28 cellular contexts compared by ENCODE assay signal in the genomic region with DNA sequence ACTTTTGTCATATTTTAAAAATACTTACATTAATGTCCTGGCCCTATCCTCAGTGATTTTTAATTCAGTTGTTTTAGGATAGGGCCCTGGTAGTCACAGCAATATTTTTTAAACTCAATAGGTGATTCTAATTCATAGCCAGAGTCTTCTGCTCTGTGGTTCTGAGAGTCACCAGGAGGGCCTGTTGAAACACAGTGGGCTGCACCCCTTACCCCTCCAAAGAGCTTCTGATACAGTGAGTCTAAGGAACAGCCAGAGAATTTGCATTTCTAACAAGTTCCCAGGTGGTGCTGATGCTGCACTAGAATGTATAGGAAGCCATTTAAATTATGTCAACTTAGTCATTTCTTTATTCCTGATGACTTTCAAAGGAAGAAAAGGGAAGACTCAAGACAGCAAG.
"Had no signal": no experiment of that assay in that cellular context is flagged by ENCODE, and none has a peak within 500 bp of the region (broad histone marks: within the 10 kb centered on the region; RNA-seq: fewer than 3 reads in every experiment).

No MANE protein-coding gene starts in this region.

- DNase-seq: stimulated activated CD4-positive, alpha-beta T cell treated with anti-CD3 and anti-CD28 coated beads, Interleukin-2, amount 100 ng/mL, for 48 hours; stimulated activated CD4-positive, alpha-beta T cell treated with anti-CD3 and anti-CD28 coated beads, Interleukin-4, amount 100 ng/mL, for 1 hour; stimulated activated CD4-positive, alpha-beta T cell treated with anti-CD3 and anti-CD28 coated beads, Interleukin-4, amount 100 ng/mL, for 24 hours; stimulated activated CD4-positive, alpha-beta T cell treated with anti-CD3 and anti-CD28 coated beads, Interleukin-4, amount 100 ng/mL, for 4 hours; stimulated activated CD8-positive, alpha-beta memory T cell treated with anti-CD3 and anti-CD28 coated beads, Interleukin-4, amount 100 ng/mL, for 48 hours; stimulated activated naive B cell treated with anti-CD40 and anti-IgM and Interleukin-4, amounts not matched to agents 10 μg/mL and 1 μg/mL and 100 μg/mL, for 72 hours; stimulated activated naive CD4-positive, alpha-beta T cell; stimulated activated naive CD4-positive, alpha-beta T cell treated with Interleukin-2 at 50 U/mL for 16 hours; stimulated activated naive CD8-positive, alpha-beta T cell treated with anti-CD3 and anti-CD28 coated beads, Interleukin-15, amount 100 ng/mL, for 72 hours; stimulated activated naive CD8-positive, alpha-beta T cell treated with anti-CD3 and anti-CD28 coated beads, Interleukin-15, Interleukin-2, amounts not matched to agents 100 U/mL and 50 U/mL, for 24 hours; stomach; substantia nigra; testis; thyroid gland; tibial artery; transverse colon; trophoblast cell; upper lobe of left lung; upper lobe of right lung; uterus had no signal

- H3K27me3 Mint-ChIP-seq: stimulated activated memory B cell treated with anti-CD40 and anti-IgM and Interleukin-4, amounts not matched to agents 10 μg/mL and 1 μg/mL and 100 μg/mL, for 72 hours; stimulated activated naive B cell treated with anti-CD40 and anti-IgM and Interleukin-4, amounts not matched to agents 10 μg/mL and 1 μg/mL and 100 μg/mL, for 72 hours; stimulated activated naive CD8-positive, alpha-beta T cell treated with anti-CD3 and anti-CD28 coated beads, Interleukin-15, amount 100 ng/mL, for 72 hours; stimulated activated naive CD8-positive, alpha-beta T cell treated with anti-CD3 and anti-CD28 coated beads, Interleukin-15, Interleukin-2, amounts not matched to agents 100 ng/mL and 50 ng/mL, for 24 hours; type B pancreatic cell had no signal

- H3K4me1 Mint-ChIP-seq: stimulated activated effector memory CD8-positive, alpha-beta T cell treated with anti-CD3 and anti-CD28 coated beads, Interleukin-12 subunit alpha, Interleukin-12 subunit beta, amount 100 ng/mL, for 72 hours; stimulated activated memory B cell treated with anti-CD40 and anti-IgM and Interleukin-4, amounts not matched to agents 10 μg/mL and 1 μg/mL and 100 μg/mL, for 72 hours; stimulated activated naive B cell treated with anti-CD40 and anti-IgM and Interleukin-4, amounts not matched to agents 10 μg/mL and 1 μg/mL and 100 μg/mL, for 72 hours; stimulated activated naive CD8-positive, alpha-beta T cell treated with anti-CD3 and anti-CD28 coated beads, Interleukin-15, amount 100 ng/mL, for 72 hours had no signal

- H3K9me3 Mint-ChIP-seq: stimulated activated memory B cell treated with anti-CD40 and anti-IgM and Interleukin-4, amounts not matched to agents 10 μg/mL and 1 μg/mL and 100 μg/mL, for 72 hours; stimulated activated naive CD8-positive, alpha-beta T cell treated with anti-CD3 and anti-CD28 coated beads, Interleukin-15, amount 100 ng/mL, for 72 hours; stimulated activated naive CD8-positive, alpha-beta T cell treated with anti-CD3 and anti-CD28 coated beads, Interleukin-15, Interleukin-2, amounts not matched to agents 100 ng/mL and 50 ng/mL, for 24 hours; type B pancreatic cell had no signal

- H3K4me3 ChIP-seq: stomach, suprapubic skin, testis, thoracic aorta, thyroid gland, tibial artery, tibial nerve, transverse colon, upper lobe of left lung, upper lobe of right lung, uterus, vagina had no signal

- H3K36me3 ChIP-seq: stomach, suprapubic skin, thoracic aorta, thyroid gland, tibial artery, tibial nerve, transverse colon, upper lobe of left lung, upper lobe of right lung, uterus, vagina had no signal

- H3K4me1 ChIP-seq: stomach, suprapubic skin, testis, thyroid gland, tibial artery, tibial nerve, transverse colon, upper lobe of left lung, upper lobe of right lung, uterus, vagina had no signal

- H3K27ac ChIP-seq: stomach, suprapubic skin, testis, thoracic aorta, thyroid gland, tibial artery, tibial nerve, transverse colon, upper lobe of left lung, upper lobe of right lung, uterus, vagina had no signal

- H3K36me3 Mint-ChIP-seq: stimulated activated effector memory CD8-positive, alpha-beta T cell treated with anti-CD3 and anti-CD28 coated beads, Interleukin-12 subunit alpha, Interleukin-12 subunit beta, amount 100 ng/mL, for 72 hours; stimulated activated memory B cell treated with anti-CD40 and anti-IgM and Interleukin-4, amounts not matched to agents 10 μg/mL and 1 μg/mL and 100 μg/mL, for 72 hours; stimulated activated naive B cell treated with anti-CD40 and anti-IgM and Interleukin-4, amounts not matched to agents 10 μg/mL and 1 μg/mL and 100 μg/mL, for 72 hours; type B pancreatic cell had no signal

- ATAC-seq: stimulated activated effector memory CD8-positive, alpha-beta T cell treated with anti-CD3 and anti-CD28 coated beads, Interleukin-12 subunit alpha, Interleukin-12 subunit beta, amount 100 ng/mL, for 72 hours; stimulated activated memory B cell treated with anti-CD40 and anti-IgM and Interleukin-4, amounts not matched to agents 10 μg/mL and 1 μg/mL and 100 μg/mL, for 72 hours; stimulated activated naive B cell treated with anti-CD40 and anti-IgM and Interleukin-4, amounts not matched to agents 10 μg/mL and 1 μg/mL and 100 μg/mL, for 72 hours; stimulated activated naive CD8-positive, alpha-beta T cell treated with anti-CD3 and anti-CD28 coated beads, Interleukin-15, amount 100 ng/mL, for 72 hours; stimulated activated naive CD8-positive, alpha-beta T cell treated with anti-CD3 and anti-CD28 coated beads, Interleukin-15, Interleukin-2, amounts not matched to agents 100 U/mL and 50 U/mL, for 24 hours; upper lobe of right lung had no signal

- H3K27me3 ChIP-seq: stomach, suprapubic skin, testis, thyroid gland, tibial artery, tibial nerve, transverse colon, upper lobe of left lung, upper lobe of right lung, uterus, vagina had no signal

- H3K4me3 Mint-ChIP-seq: stimulated activated effector memory CD8-positive, alpha-beta T cell treated with anti-CD3 and anti-CD28 coated beads, Interleukin-12 subunit alpha, Interleukin-12 subunit beta, amount 100 ng/mL, for 72 hours; stimulated activated memory B cell treated with anti-CD40 and anti-IgM and Interleukin-4, amounts not matched to agents 10 μg/mL and 1 μg/mL and 100 μg/mL, for 72 hours; stimulated activated naive B cell treated with anti-CD40 and anti-IgM and Interleukin-4, amounts not matched to agents 10 μg/mL and 1 μg/mL and 100 μg/mL, for 72 hours; stimulated activated naive CD8-positive, alpha-beta T cell treated with anti-CD3 and anti-CD28 coated beads, Interleukin-15, amount 100 ng/mL, for 72 hours; stimulated activated naive CD8-positive, alpha-beta T cell treated with anti-CD3 and anti-CD28 coated beads, Interleukin-15, Interleukin-2, amounts not matched to agents 100 ng/mL and 50 ng/mL, for 24 hours; type B pancreatic cell had no signal

- H3K27ac Mint-ChIP-seq: stimulated activated effector memory CD8-positive, alpha-beta T cell treated with anti-CD3 and anti-CD28 coated beads, Interleukin-12 subunit alpha, Interleukin-12 subunit beta, amount 100 ng/mL, for 72 hours; stimulated activated memory B cell treated with anti-CD40 and anti-IgM and Interleukin-4, amounts not matched to agents 10 μg/mL and 1 μg/mL and 100 μg/mL, for 72 hours; stimulated activated naive B cell treated with anti-CD40 and anti-IgM and Interleukin-4, amounts not matched to agents 10 μg/mL and 1 μg/mL and 100 μg/mL, for 72 hours; stimulated activated naive CD8-positive, alpha-beta T cell treated with anti-CD3 and anti-CD28 coated beads, Interleukin-15, amount 100 ng/mL, for 72 hours; stimulated activated naive CD8-positive, alpha-beta T cell treated with anti-CD3 and anti-CD28 coated beads, Interleukin-15, Interleukin-2, amounts not matched to agents 100 ng/mL and 50 ng/mL, for 24 hours; type B pancreatic cell had no signal
